16 cellular contexts compared by ENCODE assay signal in genomic region chr6:137111296-137112066, GRCh38.
DNase-seq lines count a peak whose midpoint lies in the region; ATAC-seq and TF ChIP-seq lines count a peak whose summit lies in the region.
"Had no signal": no experiment of that assay in that cellular context is flagged by ENCODE, and none has a peak within 500 bp of the region (broad histone marks: within the 10 kb centered on the region; RNA-seq: fewer than 3 reads in every experiment).

No MANE protein-coding gene starts in this region.

- no peak overlapping the region for H2BK120ac ChIP-seq in mesenchymal stem cell (ENCODE audit: low read depth, low read length)

- H3K4me2 ChIP-seq in mammary epithelial cell (ENCODE audit: insufficient read depth, low read depth, low read length), result peak overlapping the region; percentile 20
- no peak overlapping the region for H3K4me2 ChIP-seq in mesenchymal stem cell (ENCODE audit: low read length, poor library complexity, severe bottlenecking)
- H3K4me2 ChIP-seq: BLaER1 had no signal

- no peak for TF ChIP-seq CTCF in mammary epithelial cell (conservative IDR thresholded peaks at IDR 0.05 in 1 of 2, IDR thresholded peaks at IDR 0.05 in 1 of 2; ENCODE audit: extremely low read depth in 1 of 2, insufficient read depth in 1 of 2, low read depth in 1 of 2, low read length in 2 of 2)
- no peak for TF ChIP-seq CTCF in CD4-positive, alpha-beta T cell (IDR thresholded peaks at IDR 0.05)

- dilution Hi-C loops in mammary epithelial cell (cut with HindIII; ENCODE audit: low sequenced_read_pairs), result no loop called here

- H2BK15ac ChIP-seq in mesenchymal stem cell (ENCODE audit: low read depth, poor library complexity, severe bottlenecking), result no peak overlapping the region

- H3K9me3 ChIP-seq in mammary epithelial cell (replicated peaks; ENCODE audit: insufficient read depth, low read length), result no peaks in the 10 kb centered on the region
- H3K9me3 ChIP-seq in mesenchymal stem cell (ENCODE audit: control insufficient read depth, low read length), result no peaks in the 10 kb centered on the region
- no peaks in the 10 kb centered on the region for H3K9me3 ChIP-seq in CD4-positive, alpha-beta T cell (ENCODE audit: control insufficient read depth, low read length)
- H3K9me3 ChIP-seq: MG63 had no signal

- no peaks in the 10 kb centered on the region for H3K36me3 Mint-ChIP-seq in CD4-positive, alpha-beta T cell (ENCODE audit: low read depth)

- no peak for ATAC-seq in CD4-positive, alpha-beta T cell (ENCODE audit: poor library complexity)
- ATAC-seq in GM19035 (IDR thresholded peaks at IDR 0.05; ENCODE audit: unreplicated experiment), result no peak
- ATAC-seq: Panc1 had no signal

- no peak overlapping the region for H2BK5ac ChIP-seq in mesenchymal stem cell (ENCODE audit: low read depth, low read length, poor library complexity, severe bottlenecking)

- H3K27me3 Mint-ChIP-seq in CD4-positive, alpha-beta T cell, result peaks cover 4% of the 10 kb centered on the region

- H3K27me3 ChIP-seq in mammary epithelial cell (ENCODE audit: insufficient read depth, low read length) (no peaks in the 10 kb centered on the region), mesenchymal stem cell (ENCODE audit: control insufficient read depth in 1 of 2, insufficient read depth in 1 of 2, low read length in 2 of 2) (no peaks in the 10 kb centered on the region)
- H3K27me3 ChIP-seq in CD4-positive, alpha-beta T cell (ENCODE audit: control insufficient read depth, insufficient read depth, low read length), result no peaks in the 10 kb centered on the region
- H3K27me3 ChIP-seq: BLaER1, MG63 had no signal

- intact Hi-C loops in mammary epithelial cell (cut with micrococcal nuclease), result no loop called here
- intact Hi-C loops in CD4-positive, alpha-beta T cell (cut with DNase I, micrococcal nuclease), result no loop called here

- no peak overlapping the region for H3K23ac ChIP-seq in mesenchymal stem cell (ENCODE audit: low read length in 2 of 2)

- no peak overlapping the region for H2AK5ac ChIP-seq in mesenchymal stem cell (ENCODE audit: low read length, severe bottlenecking)

- H2AFZ ChIP-seq in mammary epithelial cell (ENCODE audit: low read depth, low read length) (no peak overlapping the region), mesenchymal stem cell (ENCODE audit: low read depth, low read length) (no peak overlapping the region)

- no peak overlapping the region for H4K8ac ChIP-seq in mesenchymal stem cell (ENCODE audit: low read length)

- H3K9ac ChIP-seq in mammary epithelial cell (ENCODE audit: insufficient read depth, low read length) (no peak overlapping the region), mesenchymal stem cell (ENCODE audit: low read length) (peak overlapping the region; percentile 26)
- H3K9ac ChIP-seq: BLaER1 had no signal

- H3K4me1 ChIP-seq in mammary epithelial cell (ENCODE audit: insufficient read depth, low read length) (peaks cover 13% of the 10 kb centered on the region), mesenchymal stem cell (ENCODE audit: control insufficient read depth, insufficient read depth, low read depth, low read length) (no peaks in the 10 kb centered on the region)
- H3K4me1 ChIP-seq: BLaER1 had no signal

- no peak overlapping the region for H3K4me3 ChIP-seq in mammary epithelial cell (replicated peaks in 1 of 3; ENCODE audit: insufficient read depth in 1 of 3, low read depth in 2 of 3, low read length in 3 of 3)
- H3K4me3 ChIP-seq in mesenchymal stem cell (ENCODE audit: insufficient read depth in 1 of 2, low read depth in 1 of 2, low read length in 2 of 2), result no peak overlapping the region
- H3K4me3 ChIP-seq: BLaER1, MG63 had no signal

- H3K4ac ChIP-seq in mesenchymal stem cell (ENCODE audit: low read depth in 1 of 2, low read length in 2 of 2), result no peak overlapping the region

- no peak overlapping the region for H3K27ac Mint-ChIP-seq in CD4-positive, alpha-beta T cell
- H3K27ac Mint-ChIP-seq: H9 had no signal

- no peaks in the 10 kb centered on the region for H3K79me2 ChIP-seq in mammary epithelial cell (ENCODE audit: insufficient read depth, low read length)

- POLR2A ChIA-PET in CD4-positive, alpha-beta T cell (lab: Charles Lee), result no interaction called here

- CTCF ChIA-PET in mammary epithelial cell (lab: Charles Lee; ENCODE audit: low non-redundant PET), result no interaction called here
- CTCF ChIA-PET in CD4-positive, alpha-beta T cell (lab: Charles Lee), result no interaction called here

- no peaks in the 10 kb centered on the region for H3K9me3 Mint-ChIP-seq in CD4-positive, alpha-beta T cell

- H3K79me1 ChIP-seq in mesenchymal stem cell (replicated peaks; ENCODE audit: low read length, poor library complexity, severe bottlenecking), result no peaks in the 10 kb centered on the region

- H3K14ac ChIP-seq in mesenchymal stem cell (ENCODE audit: low read length in 2 of 2), result no peak overlapping the region

- WGBS in mammary epithelial cell (ENCODE audit: low coverage, missing lambda C conversion rate), result 94% methylated on average over 2 of the region's 2 CpGs
- 71% methylated on average over 1 of the region's 2 CpGs for WGBS in mesenchymal stem cell

- no peak overlapping the region for H3K4me3 Mint-ChIP-seq in CD4-positive, alpha-beta T cell
- H3K4me3 Mint-ChIP-seq: H9 had no signal

- no peak overlapping the region for H3K27ac ChIP-seq in mammary epithelial cell (ENCODE audit: insufficient read depth, low read depth, low read length)
- no peak overlapping the region for H3K27ac ChIP-seq in mesenchymal stem cell (ENCODE audit: low read length, poor library complexity, severe bottlenecking)
- H3K27ac ChIP-seq in CD4-positive, alpha-beta T cell (ENCODE audit: low read depth, low read length), result no peak overlapping the region
- H3K27ac ChIP-seq: BLaER1 had no signal

- H3K4me1 Mint-ChIP-seq in CD4-positive, alpha-beta T cell (ENCODE audit: low read depth), result no peaks in the 10 kb centered on the region
- H3K4me1 Mint-ChIP-seq: H9 had no signal

- no peaks in the 10 kb centered on the region for H4K20me1 ChIP-seq in mammary epithelial cell (ENCODE audit: insufficient read depth, low read length)
- H4K20me1 ChIP-seq: BLaER1 had no signal

- no peak overlapping the region for H4K91ac ChIP-seq in mesenchymal stem cell (ENCODE audit: low read length)

- DNase-seq in EH (ENCODE audit: low read depth) (peak; percentile 2), HS-27A (ENCODE audit: low read depth) (peak; percentile 78), mammary epithelial cell (no peak), mesenchymal stem cell (no peak), SIG-M5 treated with dmso at 0.1 percent for 504 hours (lab: John Stamatoyannopoulos, UW; ENCODE audit: unreplicated experiment) (no peak)
- DNase-seq in CD4-positive, alpha-beta T cell, result no peak
- DNase-seq: DMS153, H9, KBM-7, NCI-H1105, NCI-H1694 treated with DMSO at 0.1 percent for 48 hours, Right ventricle myocardium superior had no signal

- no peak overlapping the region for H3K18ac ChIP-seq in mesenchymal stem cell (ENCODE audit: low read depth in 1 of 2, low read length in 2 of 2)

- no TSS peak for BruUV-seq in mammary epithelial cell (replicated peaks; lab: Mats Ljungman, UMichigan)

- H3K36me3 ChIP-seq in mammary epithelial cell (ENCODE audit: insufficient read depth, low read length) (no peaks in the 10 kb centered on the region), mesenchymal stem cell (ENCODE audit: control insufficient read depth in 1 of 2, insufficient read depth in 2 of 2, low read depth in 1 of 2, low read length in 2 of 2) (no peaks in the 10 kb centered on the region)
- H3K36me3 ChIP-seq: BLaER1, MG63 had no signal

- H2BK12ac ChIP-seq in mesenchymal stem cell (ENCODE audit: low read length in 2 of 2), result no peak overlapping the region

- in situ Hi-C loops in mammary epithelial cell (cut with MboI; ENCODE audit: low sequenced_read_pairs in 2 of 2), result no loop called here

Comparison
In these comparisons a context has a peak if more than half of its experiments do, and no peak if none do; other contexts are left out.
1. DNase-seq: peak in EH (single experiment) and HS-27A (single experiment); none in mammary epithelial cell (single experiment), mesenchymal stem cell (single experiment), CD4-positive, alpha-beta T cell (0 of 10) and SIG-M5 treated with dmso at 0.1 percent for 504 hours (single experiment).